1 cellular context compared by ENCODE assay signal in genomic region chr3:4323246-4324027, GRCh38.
TF ChIP-seq lines count a peak whose summit lies in the region.

No MANE protein-coding gene starts in this region.

TF ChIP-seq in IMR-90, 13 proteins besides CTCF, POLR2A, EP300 and RAD21:
- TF ChIP-seq CEBPB (IDR thresholded peaks at IDR 0.05; ENCODE audit: low read depth, low read length): peak; percentile 45
- no peak for TF ChIP-seq RCOR1 (IDR thresholded peaks at IDR 0.05; ENCODE audit: insufficient replicate concordance, low read length)
